In the genomic region with DNA sequence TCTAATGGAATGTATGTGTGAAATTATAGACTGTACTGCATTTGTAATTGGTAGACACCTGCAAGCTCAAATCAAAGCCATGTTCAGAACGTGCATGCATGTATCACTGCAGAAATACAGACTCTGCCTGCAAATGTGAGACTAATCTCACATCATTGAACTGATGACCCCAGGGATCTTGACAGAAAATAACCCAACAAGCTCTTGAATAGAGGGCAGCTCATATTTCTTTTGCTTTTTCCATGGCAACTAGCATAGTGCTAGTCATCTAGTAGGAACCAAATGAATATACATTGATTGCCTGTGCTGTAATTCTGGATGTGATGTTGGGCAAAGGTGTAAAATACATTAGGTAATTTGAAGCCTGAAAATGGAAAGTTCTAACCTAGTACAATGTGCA, we compare ENCODE assay signal across 1 cellular context.
TF ChIP-seq lines count a peak whose summit lies in the region.

No MANE protein-coding gene starts in this region.

TF ChIP-seq in GM23338, 12 proteins besides CTCF, POLR2A, EP300 and RAD21 (continued from another document):
- no peak for TF ChIP-seq REST (IDR thresholded peaks at IDR 0.05; ENCODE audit: unreplicated experiment)
- TF ChIP-seq JUNB (IDR thresholded peaks at IDR 0.05; ENCODE audit: unreplicated experiment), result no peak
